In genomic region chr5:142330026-142330425, GRCh38 we compare ENCODE assay signal across 29 cellular contexts. TPM values are rescaled to one million over a fixed set of nuclear protein-coding genes. Genes with fewer than 3 reads are reported as not detected.
"Had no signal": no experiment of that assay in that cellular context is flagged by ENCODE, and none has a peak within 500 bp of the region (broad histone marks: within the 10 kb centered on the region; RNA-seq: fewer than 3 reads in every experiment).

No MANE protein-coding gene starts in this region.

- H2AFZ ChIP-seq: hepatocyte had no signal

- H3K36me3 ChIP-seq: colonic mucosa, esophagus squamous epithelium, gastrocnemius medialis, heart right ventricle, left lung, lower lobe of right lung had no signal

- H3K9me3 ChIP-seq: colonic mucosa, esophagus squamous epithelium, gastrocnemius medialis, heart right ventricle, left lung, lower lobe of right lung had no signal

- H3K36me3 Mint-ChIP-seq: immature natural killer cell; naive thymus-derived CD4-positive, alpha-beta T cell had no signal

- H3K9me3 Mint-ChIP-seq: dendritic cell treated with granulocyte-macrophage colony-stimulating factor and Interleukin-4, amounts not matched to agents 40 ng/mL and 50 ng/mL, for 4 days; effector memory CD8-positive, alpha-beta T cell; immature natural killer cell; naive thymus-derived CD4-positive, alpha-beta T cell had no signal

- ATAC-seq: effector memory CD8-positive, alpha-beta T cell; esophagus mucosa; gastrocnemius medialis; heart right ventricle; left cardiac atrium; left lung; left ventricle myocardium superior; lower lobe of right lung; naive thymus-derived CD4-positive, alpha-beta T cell had no signal

- DNase-seq: colonic mucosa; cortex of kidney; effector CD8-positive, alpha-beta T cell; effector memory CD8-positive, alpha-beta T cell; endodermal cell; erythroblast; esophagus squamous epithelium; foreskin fibroblast; foreskin melanocyte; gastrocnemius medialis; glutamatergic neuron; head of caudate nucleus; heart right ventricle; hypothalamus; immature natural killer cell; islet precursor cell; left cardiac atrium; left lung; left ventricle myocardium superior; lower lobe of right lung; mesenchymal stem cell; midbrain; naive thymus-derived CD4-positive, alpha-beta T cell had no signal

- H3K4me3 ChIP-seq: colonic mucosa, esophagus squamous epithelium, gastrocnemius medialis, heart right ventricle, hepatocyte, left lung, lower lobe of right lung had no signal

- H3K27me3 ChIP-seq: colonic mucosa, gastrocnemius medialis, hepatocyte had no signal

- H3K79me2 ChIP-seq: hepatocyte had no signal

- H3K27ac Mint-ChIP-seq: dendritic cell treated with granulocyte-macrophage colony-stimulating factor and Interleukin-4, amounts not matched to agents 40 ng/mL and 50 ng/mL, for 4 days; effector memory CD8-positive, alpha-beta T cell; endodermal cell; immature natural killer cell; naive thymus-derived CD4-positive, alpha-beta T cell had no signal

- H3K27ac ChIP-seq: colonic mucosa, epithelial cell of prostate, esophagus squamous epithelium, gastrocnemius medialis, heart right ventricle, hepatocyte, left lung, lower lobe of right lung had no signal

- H3K4me3 Mint-ChIP-seq: dendritic cell treated with granulocyte-macrophage colony-stimulating factor and Interleukin-4, amounts not matched to agents 40 ng/mL and 50 ng/mL, for 4 days; effector memory CD8-positive, alpha-beta T cell; endodermal cell; immature natural killer cell; naive thymus-derived CD4-positive, alpha-beta T cell had no signal

- H3K4me1 ChIP-seq: colonic mucosa had no signal

- H3K4me2 ChIP-seq: hepatocyte had no signal

- FAIRE-seq: endometrium had no signal

RNA-seq across cellular contexts. Expression of gene SPRY4, which starts 5.2 kb away (rescaled TPM):
- total RNA-seq: mononuclear cell had no signal
- polyA plus RNA-seq: immature natural killer cell; naive thymus-derived CD4-positive, alpha-beta T cell had no signal
